Comparison of ENCODE assay signal across 7 cellular contexts in genomic region chr14:104475256-104475655, GRCh38.
"Had no signal": no experiment of that assay in that cellular context is flagged by ENCODE, and none has a peak within 500 bp of the region (broad histone marks: within the 10 kb centered on the region; RNA-seq: fewer than 3 reads in every experiment).

No MANE protein-coding gene starts in this region.

- H3K4me2 ChIP-seq: KMS-11 had no signal

- H3K9ac ChIP-seq: KMS-11 had no signal

- H3K27ac ChIP-seq: HL-60, KMS-11 had no signal

- ATAC-seq: HepG2, K562 had no signal

- DNase-seq: IMR-90, KBM-7, KG1 had no signal

- H3K4me3 ChIP-seq: K562 had no signal
